In genomic region chr4:183164963-183165362, GRCh38 we compare ENCODE assay signal across 19 cellular contexts.
A peak's percentile ranks its signal among the peaks of the same experiment; 100 is the strongest.
DNase-seq lines count a peak whose midpoint lies in the region; ATAC-seq, FAIRE-seq and TF ChIP-seq lines count a peak whose summit lies in the region.
"Had no signal": no experiment of that assay in that cellular context is flagged by ENCODE, and none has a peak within 500 bp of the region (broad histone marks: within the 10 kb centered on the region; RNA-seq: fewer than 3 reads in every experiment).

No MANE protein-coding gene starts in this region.

- no peaks in the 10 kb centered on the region for H3K9me3 Mint-ChIP-seq in natural killer cell
- H3K9me3 Mint-ChIP-seq: stimulated activated naive CD8-positive, alpha-beta T cell treated with anti-CD3 and anti-CD28 coated beads, Interleukin-15, Interleukin-2, amounts not matched to agents 100 ng/mL and 50 ng/mL, for 24 hours had no signal

- H3K79me1 ChIP-seq in mesenchymal stem cell (replicated peaks; ENCODE audit: low read length, poor library complexity, severe bottlenecking), result peaks cover 11% of the 10 kb centered on the region

- no peak for TF ChIP-seq POLR2A in GM12892 (IDR thresholded peaks at IDR 0.05; ENCODE audit: low read depth, low read length)

- peak overlapping the region; percentile 89 for H2BK5ac ChIP-seq in mesenchymal stem cell (ENCODE audit: low read depth, low read length, poor library complexity, severe bottlenecking)

- peaks cover 8% of the 10 kb centered on the region for H3K4me1 ChIP-seq in mesenchymal stem cell (ENCODE audit: control insufficient read depth, insufficient read depth, low read depth, low read length)

- no peak overlapping the region for H3K27ac Mint-ChIP-seq in natural killer cell
- H3K27ac Mint-ChIP-seq: stimulated activated naive CD8-positive, alpha-beta T cell treated with anti-CD3 and anti-CD28 coated beads, Interleukin-15, Interleukin-2, amounts not matched to agents 100 ng/mL and 50 ng/mL, for 24 hours had no signal

- TF ChIP-seq CTCF in fibroblast of pulmonary artery (IDR thresholded peaks at IDR 0.05; ENCODE audit: low read length, missing control alignments) (no peak), GM13976 (IDR thresholded peaks at IDR 0.05; ENCODE audit: borderline replicate concordance, control extremely low read depth, extremely low read depth, insufficient read depth, missing control alignments) (no peak), natural killer cell (IDR thresholded peaks at IDR 0.05) (no peak)

- peak overlapping the region; percentile 91 for H3K27ac ChIP-seq in mesenchymal stem cell (ENCODE audit: low read length, poor library complexity, severe bottlenecking)
- H3K27ac ChIP-seq: ovary, WERI-Rb-1 had no signal

- H2AK5ac ChIP-seq in mesenchymal stem cell (ENCODE audit: low read length, severe bottlenecking), result peak overlapping the region; percentile 74

- no peak for FAIRE-seq in GM12892 (lab: Jason Lieb, UNC)

- no peaks in the 10 kb centered on the region for H3K27me3 ChIP-seq in mesenchymal stem cell (ENCODE audit: control insufficient read depth in 1 of 2, insufficient read depth in 1 of 2, low read length in 2 of 2)
- H3K27me3 ChIP-seq: ovary had no signal

- no peak overlapping the region for H3K14ac ChIP-seq in mesenchymal stem cell (ENCODE audit: low read length in 2 of 2)

- H3K4me3 ChIP-seq in fibroblast of pulmonary artery (replicated peaks; ENCODE audit: low read depth, low read length), result no peak overlapping the region
- H3K4me3 ChIP-seq in mesenchymal stem cell (ENCODE audit: insufficient read depth in 1 of 2, low read depth in 1 of 2, low read length in 2 of 2), result no peak overlapping the region
- H3K4me3 ChIP-seq: ovary had no signal

- no peak overlapping the region for H2BK12ac ChIP-seq in mesenchymal stem cell (ENCODE audit: low read length in 2 of 2)

- no peak overlapping the region for H2AFZ ChIP-seq in mesenchymal stem cell (ENCODE audit: low read depth, low read length)

- H3K36me3 ChIP-seq in mesenchymal stem cell (ENCODE audit: control insufficient read depth in 1 of 2, insufficient read depth in 2 of 2, low read depth in 1 of 2, low read length in 2 of 2), result no peaks in the 10 kb centered on the region
- H3K36me3 ChIP-seq: ovary, WERI-Rb-1 had no signal

- H3K4me3 Mint-ChIP-seq in natural killer cell, result no peak overlapping the region
- H3K4me3 Mint-ChIP-seq: stimulated activated naive CD8-positive, alpha-beta T cell treated with anti-CD3 and anti-CD28 coated beads, Interleukin-15, Interleukin-2, amounts not matched to agents 100 ng/mL and 50 ng/mL, for 24 hours had no signal

- no peaks in the 10 kb centered on the region for H3K36me3 Mint-ChIP-seq in natural killer cell

- no peak overlapping the region for H3K4ac ChIP-seq in mesenchymal stem cell (ENCODE audit: low read depth in 1 of 2, low read length in 2 of 2)

- peak overlapping the region; percentile 12 to 52 for H3K18ac ChIP-seq in mesenchymal stem cell (ENCODE audit: low read depth in 1 of 2, low read length in 2 of 2)

- no peak overlapping the region for H2BK15ac ChIP-seq in mesenchymal stem cell (ENCODE audit: low read depth, poor library complexity, severe bottlenecking)

- H4K91ac ChIP-seq in mesenchymal stem cell (ENCODE audit: low read length), result peak overlapping the region; percentile 61

- 36% methylated on average over 1 of the region's 1 CpG for WGBS in mesenchymal stem cell

- H3K4me2 ChIP-seq in mesenchymal stem cell (ENCODE audit: low read length, poor library complexity, severe bottlenecking), result peak overlapping the region; percentile 44

- H3K23ac ChIP-seq in mesenchymal stem cell (ENCODE audit: low read length in 2 of 2), result no peak overlapping the region

- ATAC-seq in Right ventricle myocardium inferior, result peak; percentile 55
- no peak for ATAC-seq in natural killer cell

- no peak for DNase-seq in Right ventricle myocardium inferior (ENCODE audit: missing footprints)
- DNase-seq in cardiac septum (ENCODE audit: low spot score), result no peak
- peak; percentile 31 for DNase-seq in fibroblast of pulmonary artery (ENCODE audit: low read depth)
- no peak for DNase-seq in mesenchymal stem cell
- no peak for DNase-seq in GM13976 (ENCODE audit: low spot score)
- no peak for DNase-seq in natural killer cell
- no peak for DNase-seq in GM12892 (ENCODE audit: insufficient read length)
- DNase-seq in stimulated activated CD4-positive, alpha-beta T cell treated with anti-CD3 and anti-CD28 coated beads, Interleukin-1b, Interleukin-23, amount 100 ng/mL, for 48 hours, result no peak
- DNase-seq: ACHN; activated effector memory CD4-positive, alpha-beta T cell treated with anti-CD3 and anti-CD28 coated beads, Interleukin-2, amount 50 U/mL, for 16 hours; anterior cingulate cortex; COR-L47; midbrain; NCI-H2029; NCI-H526 treated with DMSO at 0.1 percent for 48 hours; OCI-M1; ovary; WERI-Rb-1 had no signal

- H3K9me3 ChIP-seq in mesenchymal stem cell (ENCODE audit: control insufficient read depth, low read length), result no peaks in the 10 kb centered on the region
- H3K9me3 ChIP-seq: ovary had no signal

- peak overlapping the region; percentile 49 for H4K8ac ChIP-seq in mesenchymal stem cell (ENCODE audit: low read length)

- peaks cover 0 to 4% of the 10 kb centered on the region in 2 donors for H3K4me1 Mint-ChIP-seq in natural killer cell

- in situ Hi-C loops in GM13976 (cut with MboI; ENCODE audit: low sequenced_read_pairs, unreplicated experiment), result no loop called here

- intact Hi-C loops in Right ventricle myocardium inferior (cut with DNase I) (no loop called here), cardiac septum (cut with DNase I) (no loop called here), natural killer cell (cut with micrococcal nuclease) (no loop called here)

- peaks cover 0 to 5% of the 10 kb centered on the region in 2 donors for H3K27me3 Mint-ChIP-seq in natural killer cell (ENCODE audit: low read depth in 2 of 2)

- H2BK120ac ChIP-seq in mesenchymal stem cell (ENCODE audit: low read depth, low read length), result no peak overlapping the region

- no peak overlapping the region for H3K9ac ChIP-seq in mesenchymal stem cell (ENCODE audit: low read length)
